10 cellular contexts compared by ENCODE assay signal in the genomic region with DNA sequence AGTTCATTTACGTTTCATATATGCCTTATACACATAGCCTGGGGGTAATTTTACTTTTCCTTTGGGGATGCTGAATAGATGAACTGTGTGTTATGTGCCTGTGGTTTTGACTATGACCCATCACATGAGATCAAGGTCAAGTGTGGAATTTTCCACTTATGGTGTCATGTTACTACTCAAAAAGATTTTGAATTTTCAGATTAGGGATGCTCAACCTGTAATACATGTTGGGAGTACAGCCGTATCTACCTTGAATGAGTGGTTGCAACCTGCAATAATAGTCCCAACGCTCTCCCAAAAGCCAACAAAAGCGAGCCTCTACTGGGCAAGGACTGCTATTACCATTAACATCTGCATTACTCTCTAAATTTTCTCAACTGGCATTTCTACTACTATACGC.
DNase-seq lines count a peak whose midpoint lies in the region; ATAC-seq and TF ChIP-seq lines count a peak whose summit lies in the region.
"Had no signal": no experiment of that assay in that cellular context is flagged by ENCODE, and none has a peak within 500 bp of the region (broad histone marks: within the 10 kb centered on the region; RNA-seq: fewer than 3 reads in every experiment).

No MANE protein-coding gene starts in this region.

- H3K4me3 ChIP-seq in BLaER1 treated with 17β-estradiol and CSF1 and Interleukin-3, amounts not matched to agents 10 nM and 100 nM = no peak overlapping the region
- H3K4me3 ChIP-seq in HCT116 (replicated peaks in 1 of 2; ENCODE audit: low read depth in 1 of 2, low read length in 2 of 2) (no peak overlapping the region), adipocyte (ENCODE audit: low read length) (no peak overlapping the region), suprapubic skin (no peak overlapping the region)

- TF ChIP-seq RAD21 in HCT116 (IDR thresholded peaks at IDR 0.05; ENCODE audit: low read depth) = no peak

- no peaks in the 10 kb centered on the region for H3K9me3 Mint-ChIP-seq in mesothelial cell of epicardium

- BruUV-seq in HCT116 (replicated peaks; lab: Mats Ljungman, UMichigan) = no TSS peak

- peaks cover 51 to 76% (median 52%) of the 10 kb centered on the region in 10 experiments for H3K4me1 ChIP-seq in BLaER1 treated with 17β-estradiol and CSF1 and Interleukin-3, amounts not matched to agents 10 nM and 100 nM
- H3K4me1 ChIP-seq in HCT116 (ENCODE audit: control insufficient read depth in 1 of 2, insufficient read depth in 2 of 2, low read length in 2 of 2) (peaks cover 15 to 17% of the 10 kb centered on the region in 2 experiments; a peak in 3 of 4 replicates), adipocyte (ENCODE audit: control insufficient read depth, insufficient read depth, low read length) (peaks cover 31% of the 10 kb centered on the region), suprapubic skin (peaks cover 14% of the 10 kb centered on the region)

- RAD21 ChIA-PET in HCT116 (lab: Charles Lee; ENCODE audit: low non-redundant PET in 1 of 2, low total read pairs in 2 of 2, uncharacterized antibody in 2 of 2, unreplicated experiment in 2 of 2) = no interaction called here

- 74% methylated on average over 5 of the region's 5 CpGs for WGBS in suprapubic skin

- H3K79me2 ChIP-seq in HCT116 (ENCODE audit: insufficient read depth, low read length) = peaks cover 98% of the 10 kb centered on the region

- POLR2A ChIA-PET in HCT116 (lab: Charles Lee) = no interaction called here
- POLR2A ChIA-PET in RWPE1 (lab: Yijun Ruan, JAX; ENCODE audit: low non-redundant PET) = no interaction called here

- no peaks in the 10 kb centered on the region for H3K9me2 ChIP-seq in HCT116 (ENCODE audit: insufficient read depth)

- CTCF ChIA-PET in HCT116 (lab: Charles Lee) (no interaction called here), RWPE1 (lab: Yijun Ruan, JAX) (no interaction called here)

- ATAC-seq in HCT116 = peak; percentile 80

- H3K36me3 ChIP-seq in BLaER1 treated with 17β-estradiol and CSF1 and Interleukin-3, amounts not matched to agents 10 nM and 100 nM = peaks cover 57 to 98% (median 90%) of the 10 kb centered on the region in 11 experiments
- H3K36me3 ChIP-seq in HCT116 (ENCODE audit: control insufficient read depth in 1 of 2, insufficient read depth in 2 of 2, low read length in 2 of 2) (peaks cover 27 to 51% of the 10 kb centered on the region in 2 experiments), adipocyte (ENCODE audit: control insufficient read depth, insufficient read depth, low read length, severe bottlenecking) (peaks cover 57% of the 10 kb centered on the region), suprapubic skin (peaks cover 45% of the 10 kb centered on the region)

- peaks cover 22 to 96% (median 91%) of the 10 kb centered on the region in 11 experiments; a peak in 19 of 22 replicates for H4K20me1 ChIP-seq in BLaER1 treated with 17β-estradiol and CSF1 and Interleukin-3, amounts not matched to agents 10 nM and 100 nM
- H4K20me1 ChIP-seq in HCT116 (ENCODE audit: insufficient read depth) = no peaks in the 10 kb centered on the region; the same call in none of the 2 replicates

- peak overlapping the region; percentile 88 for H3K27ac Mint-ChIP-seq in mesothelial cell of epicardium

- TF ChIP-seq POLR2A in HCT116 (IDR thresholded peaks at IDR 0.05; ENCODE audit: borderline replicate concordance, extremely low read depth, insufficient read depth, insufficient read length) = no peak
- no peak for TF ChIP-seq POLR2A in suprapubic skin (IDR thresholded peaks at IDR 0.05)

- peaks cover 42% of the 10 kb centered on the region for H3K36me3 Mint-ChIP-seq in mesothelial cell of epicardium

- intact Hi-C loops in HCT116 (cut with micrococcal nuclease) = no loop called here

- peak overlapping the region; percentile 21 to 85 (median 63) for H3K4me2 ChIP-seq in BLaER1 treated with 17β-estradiol and CSF1 and Interleukin-3, amounts not matched to agents 10 nM and 100 nM
- H3K4me2 ChIP-seq in HCT116 (ENCODE audit: low read length) = no peak overlapping the region

- H3K4me3 Mint-ChIP-seq in mesothelial cell of epicardium = no peak overlapping the region

- H3K27me3 ChIP-seq in BLaER1 treated with 17β-estradiol and CSF1 and Interleukin-3, amounts not matched to agents 10 nM and 100 nM = no peaks in the 10 kb centered on the region
- H3K27me3 ChIP-seq in HCT116 (ENCODE audit: insufficient read depth, low read length) = no peaks in the 10 kb centered on the region
- no peaks in the 10 kb centered on the region for H3K27me3 ChIP-seq in adipocyte (replicated peaks; ENCODE audit: control insufficient read depth, insufficient read depth, low read length)
- no peaks in the 10 kb centered on the region for H3K27me3 ChIP-seq in suprapubic skin

- no peak for DNase-seq in HCT116 (ENCODE audit: low read depth, low spot score)
- peak; percentile 57 for DNase-seq in adipocyte (ENCODE audit: low read depth)
- no peak for DNase-seq in mesothelial cell of epicardium (ENCODE audit: low spot score in 2 of 2, unreplicated experiment in 2 of 2)
- no peak for DNase-seq in suprapubic skin (ENCODE audit: low spot score in 2 of 2)
- no peak for DNase-seq in NCI-H345 (lab: John Stamatoyannopoulos, UW)
- no peak for DNase-seq in AML-193 (lab: John Stamatoyannopoulos, UW)
- no peak for DNase-seq in RWPE1 (ENCODE audit: low spot score)
- DNase-seq: activated CD4-positive, alpha-beta T cell treated with anti-CD3 and anti-CD28 coated beads, Interleukin-2, amount 50 U/mL, for 48 hours; NCI-H1694 had no signal

- H3K9me3 ChIP-seq in BLaER1 treated with 17β-estradiol and CSF1 and Interleukin-3, amounts not matched to agents 10 nM and 100 nM (replicated peaks in 1 of 11) = no peaks in the 10 kb centered on the region
- H3K9me3 ChIP-seq in HCT116 (ENCODE audit: control insufficient read depth in 1 of 2, insufficient read depth in 1 of 2, low read depth in 1 of 2, low read length in 2 of 2) = no peaks in the 10 kb centered on the region
- H3K9me3 ChIP-seq in adipocyte (ENCODE audit: control insufficient read depth, low read length) = no peaks in the 10 kb centered on the region
- no peaks in the 10 kb centered on the region for H3K9me3 ChIP-seq in suprapubic skin

- H3K27me3 Mint-ChIP-seq in mesothelial cell of epicardium (ENCODE audit: low read depth) = no peaks in the 10 kb centered on the region

- H2AFZ ChIP-seq in HCT116 (ENCODE audit: low read depth, low read length, poor library complexity, severe bottlenecking) = no peak overlapping the region

- TF ChIP-seq CTCF in HCT116 (IDR thresholded peaks at IDR 0.05 in 2 of 3, conservative IDR thresholded peaks at IDR 0.05 in 1 of 3; ENCODE audit: borderline replicate concordance in 1 of 3, insufficient read depth in 1 of 3, low read depth in 2 of 3, low read length in 2 of 3) (peak in 2 of 3 experiments; percentile 24 to 45; a peak in 3 of 6 replicates), mesothelial cell of epicardium (IDR thresholded peaks at IDR 0.05; ENCODE audit: unreplicated experiment) (peak; percentile 17), suprapubic skin (IDR thresholded peaks at IDR 0.05) (no peak), RWPE1 (conservative IDR thresholded peaks at IDR 0.05; ENCODE audit: low read depth) (no peak)

- H3K9ac ChIP-seq in BLaER1 treated with 17β-estradiol and CSF1 and Interleukin-3, amounts not matched to agents 10 nM and 100 nM = peak overlapping the region in 1 of 11 experiments; percentile 68; a peak in 2 of 22 replicates
- H3K9ac ChIP-seq in HCT116 (ENCODE audit: low read length) = no peak overlapping the region
- H3K9ac ChIP-seq in adipocyte (ENCODE audit: low read length) = no peak overlapping the region

- peaks cover 25% of the 10 kb centered on the region for H3K4me1 Mint-ChIP-seq in mesothelial cell of epicardium

- peak overlapping the region in 7 of 11 experiments; percentile 14 to 81 (median 65); a peak in 10 of 22 replicates for H3K27ac ChIP-seq in BLaER1 treated with 17β-estradiol and CSF1 and Interleukin-3, amounts not matched to agents 10 nM and 100 nM
- H3K27ac ChIP-seq in HCT116 (ENCODE audit: low read depth, low read length) (no peak overlapping the region), suprapubic skin (no peak overlapping the region), RWPE1 (no peak overlapping the region)

- no peak for TF ChIP-seq EP300 in suprapubic skin (IDR thresholded peaks at IDR 0.05)

TF ChIP-seq in HCT116, 20 proteins besides CTCF, POLR2A, EP300 and RAD21 (continues in another document):
- no peak for TF ChIP-seq SRF (IDR thresholded peaks at IDR 0.05; ENCODE audit: low read depth)
- no peak for TF ChIP-seq YY1 (IDR thresholded peaks at IDR 0.05; ENCODE audit: extremely low read depth, insufficient replicate concordance, low read depth, low read length)
- TF ChIP-seq CEBPB (IDR thresholded peaks at IDR 0.05; ENCODE audit: low read depth) = no peak
- TF ChIP-seq ELF1 (IDR thresholded peaks at IDR 0.05; ENCODE audit: borderline replicate concordance, low read depth) = no peak
- no peak for TF ChIP-seq JUND (IDR thresholded peaks at IDR 0.05)
- no peak for TF ChIP-seq ZNF274 (IDR thresholded peaks at IDR 0.05; ENCODE audit: low read depth, low read length)
- no peak for TF ChIP-seq FOSL1 (IDR thresholded peaks at IDR 0.05; ENCODE audit: low read depth)
- TF ChIP-seq EZH2 (IDR thresholded peaks at IDR 0.05) = no peak
- TF ChIP-seq, protein P1, sequence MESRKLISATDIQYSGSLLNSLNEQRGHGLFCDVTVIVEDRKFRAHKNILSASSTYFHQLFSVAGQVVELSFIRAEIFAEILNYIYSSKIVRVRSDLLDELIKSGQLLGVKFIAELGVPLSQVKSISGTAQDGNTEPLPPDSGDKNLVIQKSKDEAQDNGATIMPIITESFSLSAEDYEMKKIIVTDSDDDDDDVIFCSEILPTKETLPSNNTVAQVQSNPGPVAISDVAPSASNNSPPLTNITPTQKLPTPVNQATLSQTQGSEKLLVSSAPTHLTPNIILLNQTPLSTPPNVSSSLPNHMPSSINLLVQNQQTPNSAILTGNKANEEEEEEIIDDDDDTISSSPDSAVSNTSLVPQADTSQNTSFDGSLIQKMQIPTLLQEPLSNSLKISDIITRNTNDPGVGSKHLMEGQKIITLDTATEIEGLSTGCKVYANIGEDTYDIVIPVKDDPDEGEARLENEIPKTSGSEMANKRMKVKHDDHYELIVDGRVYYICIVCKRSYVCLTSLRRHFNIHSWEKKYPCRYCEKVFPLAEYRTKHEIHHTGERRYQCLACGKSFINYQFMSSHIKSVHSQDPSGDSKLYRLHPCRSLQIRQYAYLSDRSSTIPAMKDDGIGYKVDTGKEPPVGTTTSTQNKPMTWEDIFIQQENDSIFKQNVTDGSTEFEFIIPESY (IDR thresholded peaks at IDR 0.05; ENCODE audit: extremely low read depth, insufficient replicate concordance, low read length) = no peak
- TF ChIP-seq, protein P2, sequence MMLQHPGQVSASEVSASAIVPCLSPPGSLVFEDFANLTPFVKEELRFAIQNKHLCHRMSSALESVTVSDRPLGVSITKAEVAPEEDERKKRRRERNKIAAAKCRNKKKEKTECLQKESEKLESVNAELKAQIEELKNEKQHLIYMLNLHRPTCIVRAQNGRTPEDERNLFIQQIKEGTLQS (IDR thresholded peaks at IDR 0.05) = no peak
- no peak for TF ChIP-seq SP1 (IDR thresholded peaks at IDR 0.05; ENCODE audit: low read depth)
- no peak for TF ChIP-seq ZFX (IDR thresholded peaks at IDR 0.05)
- no peak for TF ChIP-seq TCF7L2 (IDR thresholded peaks at IDR 0.05; ENCODE audit: borderline replicate concordance, extremely low read depth, insufficient read depth, insufficient read length)

Comparison
In these comparisons a context has a peak if more than half of its experiments do, and no peak if none do; other contexts are left out.
1. H3K27ac ChIP-seq: peak in BLaER1 treated with 17β-estradiol and CSF1 and Interleukin-3, amounts not matched to agents 10 nM and 100 nM (7 of 11); none in HCT116 (single experiment), suprapubic skin (single experiment) and RWPE1 (single experiment).
2. CTCF ChIP-seq: peak in HCT116 (2 of 3) and mesothelial cell of epicardium (single experiment); none in suprapubic skin (0 of 2) and RWPE1 (single experiment).